ENCODE assay signal across 16 cellular contexts in the genomic region with DNA sequence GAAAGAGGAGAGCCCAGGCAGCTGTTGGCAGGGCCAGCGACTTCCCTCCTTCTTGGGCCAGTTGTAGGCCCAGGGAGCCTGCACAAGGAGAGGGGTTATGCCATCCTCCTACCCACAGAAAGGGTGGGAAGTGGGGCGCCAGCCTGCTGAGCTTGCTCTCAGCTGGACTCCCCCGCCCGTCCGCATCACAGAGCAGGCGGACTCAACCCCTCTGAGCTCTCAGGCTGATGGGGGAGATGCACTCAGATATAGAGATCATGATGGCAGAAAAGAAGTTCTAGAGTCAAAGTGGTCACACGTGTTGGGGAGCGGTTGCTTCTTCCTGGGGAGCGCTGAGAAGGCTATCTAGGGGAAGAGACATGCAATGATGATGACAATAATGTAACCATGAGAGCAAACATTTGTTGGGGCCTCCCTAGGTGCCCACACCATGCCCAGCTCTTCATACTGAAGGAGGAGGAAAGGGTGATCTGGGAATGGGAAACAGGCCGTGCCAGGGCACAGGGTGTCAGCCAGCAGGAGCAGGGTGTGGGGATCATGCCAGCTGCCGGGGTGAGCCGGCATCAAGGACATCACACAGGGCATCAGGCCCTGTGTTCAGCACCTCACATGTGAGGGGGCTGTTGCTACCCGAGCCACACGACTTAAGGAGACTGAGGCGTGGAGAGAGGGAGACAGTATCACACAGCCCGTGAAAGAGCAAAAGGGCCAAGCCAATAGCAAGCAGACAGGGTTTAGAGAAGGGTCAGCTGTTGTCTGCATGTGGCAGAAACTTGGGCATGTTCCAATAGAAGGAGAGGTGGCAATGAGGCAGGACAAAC. TPM values are rescaled to one million over a fixed set of nuclear protein-coding genes. Genes with fewer than 3 reads are reported as not detected.
A peak's percentile ranks its signal among the peaks of the same experiment; 100 is the strongest.
DNase-seq lines count a peak whose midpoint lies in the region; ATAC-seq lines count a peak whose summit lies in the region.
"Had no signal": no experiment of that assay in that cellular context is flagged by ENCODE, and none has a peak within 500 bp of the region (broad histone marks: within the 10 kb centered on the region; RNA-seq: fewer than 3 reads in every experiment).

No MANE protein-coding gene starts in this region.

- H2BK5ac ChIP-seq in mesenchymal stem cell (ENCODE audit: low read depth, low read length, poor library complexity, severe bottlenecking), result no peak overlapping the region

- peaks cover 12% of the 10 kb centered on the region for H3K4me1 ChIP-seq in mesenchymal stem cell (ENCODE audit: control insufficient read depth, insufficient read depth, low read depth, low read length)

- peaks cover 22% of the 10 kb centered on the region for H3K79me1 ChIP-seq in mesenchymal stem cell (replicated peaks; ENCODE audit: low read length, poor library complexity, severe bottlenecking)

- H2BK120ac ChIP-seq in mesenchymal stem cell (ENCODE audit: low read depth, low read length), result no peak overlapping the region

- H3K9me3 ChIP-seq in mesenchymal stem cell (ENCODE audit: control insufficient read depth, low read length), result no peaks in the 10 kb centered on the region
- H3K9me3 ChIP-seq: suprapubic skin had no signal

- peak overlapping the region; percentile 84 for H3K9ac ChIP-seq in mesenchymal stem cell (ENCODE audit: low read length)

- peak overlapping the region in 1 of 2 experiments; percentile 22 for H2BK12ac ChIP-seq in mesenchymal stem cell (ENCODE audit: low read length in 2 of 2)

- H3K27ac ChIP-seq in caudate nucleus (ENCODE audit: low read depth, low read length), result peak overlapping the region; percentile 80
- H3K27ac ChIP-seq in mesenchymal stem cell (ENCODE audit: low read length, poor library complexity, severe bottlenecking), result no peak overlapping the region
- H3K27ac ChIP-seq: suprapubic skin had no signal

- H3K36me3 ChIP-seq in mesenchymal stem cell (ENCODE audit: control insufficient read depth in 1 of 2, insufficient read depth in 2 of 2, low read depth in 1 of 2, low read length in 2 of 2), result peaks cover 12 to 27% of the 10 kb centered on the region in 2 experiments
- H3K36me3 ChIP-seq: suprapubic skin had no signal

- no peak overlapping the region for H2BK15ac ChIP-seq in mesenchymal stem cell (ENCODE audit: low read depth, poor library complexity, severe bottlenecking)

- H4K91ac ChIP-seq in mesenchymal stem cell (ENCODE audit: low read length), result no peak overlapping the region

- ATAC-seq in stimulated activated naive CD8-positive, alpha-beta T cell treated with anti-CD3 and anti-CD28 coated beads, Interleukin-15, Interleukin-2, amounts not matched to agents 100 U/mL and 50 U/mL, for 24 hours, result no peak
- ATAC-seq in HG03097 (IDR thresholded peaks at IDR 0.05; ENCODE audit: low FRiP score, unreplicated experiment) (no peak), HG03520 (IDR thresholded peaks at IDR 0.05; ENCODE audit: unreplicated experiment) (no peak), GM21528 (IDR thresholded peaks at IDR 0.05; ENCODE audit: low FRiP score, unreplicated experiment) (no peak), HG02678 (IDR thresholded peaks at IDR 0.05; ENCODE audit: unreplicated experiment) (no peak)
- ATAC-seq: HCT116 had no signal

- H4K8ac ChIP-seq in mesenchymal stem cell (ENCODE audit: low read length), result no peak overlapping the region

- H2AK5ac ChIP-seq in mesenchymal stem cell (ENCODE audit: low read length, severe bottlenecking), result no peak overlapping the region

- no peak overlapping the region for H2AFZ ChIP-seq in mesenchymal stem cell (ENCODE audit: low read depth, low read length)

- H3K27me3 ChIP-seq in mesenchymal stem cell (ENCODE audit: control insufficient read depth in 1 of 2, insufficient read depth in 1 of 2, low read length in 2 of 2), result no peaks in the 10 kb centered on the region
- H3K27me3 ChIP-seq: suprapubic skin had no signal

- H3K9me3 Mint-ChIP-seq in stimulated activated naive CD8-positive, alpha-beta T cell treated with anti-CD3 and anti-CD28 coated beads, Interleukin-15, Interleukin-2, amounts not matched to agents 100 ng/mL and 50 ng/mL, for 24 hours, result no peaks in the 10 kb centered on the region

- peaks cover 44% of the 10 kb centered on the region for H3K4me1 Mint-ChIP-seq in stimulated activated naive CD8-positive, alpha-beta T cell treated with anti-CD3 and anti-CD28 coated beads, Interleukin-15, Interleukin-2, amounts not matched to agents 100 ng/mL and 50 ng/mL, for 24 hours (ENCODE audit: low read depth)

- H3K36me3 Mint-ChIP-seq in stimulated activated naive CD8-positive, alpha-beta T cell treated with anti-CD3 and anti-CD28 coated beads, Interleukin-15, Interleukin-2, amounts not matched to agents 100 ng/mL and 50 ng/mL, for 24 hours (ENCODE audit: low read depth), result peaks cover 16% of the 10 kb centered on the region

- peak overlapping the region; percentile 44 for H3K4me3 Mint-ChIP-seq in stimulated activated naive CD8-positive, alpha-beta T cell treated with anti-CD3 and anti-CD28 coated beads, Interleukin-15, Interleukin-2, amounts not matched to agents 100 ng/mL and 50 ng/mL, for 24 hours

- H3K4me3 ChIP-seq in mesenchymal stem cell (ENCODE audit: insufficient read depth in 1 of 2, low read depth in 1 of 2, low read length in 2 of 2), result no peak overlapping the region
- H3K4me3 ChIP-seq: suprapubic skin had no signal

- H3K27ac Mint-ChIP-seq in stimulated activated naive CD8-positive, alpha-beta T cell treated with anti-CD3 and anti-CD28 coated beads, Interleukin-15, Interleukin-2, amounts not matched to agents 100 ng/mL and 50 ng/mL, for 24 hours, result peak overlapping the region; percentile 93

- H3K14ac ChIP-seq in mesenchymal stem cell (ENCODE audit: low read length in 2 of 2), result no peak overlapping the region

- no peak overlapping the region for H3K18ac ChIP-seq in mesenchymal stem cell (ENCODE audit: low read depth in 1 of 2, low read length in 2 of 2)

- H3K4ac ChIP-seq in mesenchymal stem cell (ENCODE audit: low read depth in 1 of 2, low read length in 2 of 2), result no peak overlapping the region

- WGBS in mesenchymal stem cell, result 95% methylated on average over 16 of the region's 16 CpGs

- DNase-seq in stimulated activated naive CD8-positive, alpha-beta T cell treated with anti-CD3 and anti-CD28 coated beads, Interleukin-15, Interleukin-2, amounts not matched to agents 100 U/mL and 50 U/mL, for 24 hours, result no peak
- DNase-seq in caudate nucleus (lab: John Stamatoyannopoulos, UW) (peak in 11 of 61 donors; percentile 8 to 33 (median 16)), mesenchymal stem cell (no peak)
- DNase-seq: DMS53; effector memory CD4-positive, alpha-beta T cell; mesendoderm; NCI-H1436 treated with DMSO at 0.1 percent for 48 hours; NCI-H446; occipital lobe had no signal

- H3K27me3 Mint-ChIP-seq in stimulated activated naive CD8-positive, alpha-beta T cell treated with anti-CD3 and anti-CD28 coated beads, Interleukin-15, Interleukin-2, amounts not matched to agents 100 ng/mL and 50 ng/mL, for 24 hours, result no peaks in the 10 kb centered on the region

- no peak overlapping the region for H3K4me2 ChIP-seq in mesenchymal stem cell (ENCODE audit: low read length, poor library complexity, severe bottlenecking)

- no peak overlapping the region for H3K23ac ChIP-seq in mesenchymal stem cell (ENCODE audit: low read length in 2 of 2)

RNA-seq across cellular contexts. Expression of gene SLC35E4, which starts 7.7 kb away (rescaled TPM):
- polyA plus RNA-seq in mesenchymal stem cell (2013, experiment 1 of 2), result 4.1 TPM
- polyA plus RNA-seq in mesenchymal stem cell (2013, experiment 2 of 2), result 4.0 TPM

RNA-seq across cellular contexts. Expression of gene DUSP18, which starts 24.4 kb away (rescaled TPM):
- polyA plus RNA-seq in mesenchymal stem cell (2013, experiment 1 of 2), result 8.2 TPM
- polyA plus RNA-seq in mesenchymal stem cell (2013, experiment 2 of 2), result 8.3 TPM

RNA-seq across cellular contexts. Expression of gene TCN2, which starts 36.3 kb away (rescaled TPM):
- polyA plus RNA-seq in mesenchymal stem cell (2013, experiment 1 of 2), result 16.2 TPM
- 16.3 TPM for polyA plus RNA-seq in mesenchymal stem cell (2013, experiment 2 of 2)

RNA-seq across cellular contexts. Expression of gene OSBP2, which starts 51.4 kb away (rescaled TPM):
- 0.21 TPM for polyA plus RNA-seq in mesenchymal stem cell (2013, experiment 1 of 2)
- polyA plus RNA-seq in mesenchymal stem cell (2013, experiment 2 of 2), result 0.21 TPM

RNA-seq across cellular contexts. Expression of gene PES1, which starts 51.6 kb away (rescaled TPM):
- polyA plus RNA-seq in mesenchymal stem cell (2013, experiment 1 of 2), result 48.9 TPM
- 48.6 TPM for polyA plus RNA-seq in mesenchymal stem cell (2013, experiment 2 of 2)
